Comparison of ENCODE assay signal across 10 cellular contexts in the genomic region with DNA sequence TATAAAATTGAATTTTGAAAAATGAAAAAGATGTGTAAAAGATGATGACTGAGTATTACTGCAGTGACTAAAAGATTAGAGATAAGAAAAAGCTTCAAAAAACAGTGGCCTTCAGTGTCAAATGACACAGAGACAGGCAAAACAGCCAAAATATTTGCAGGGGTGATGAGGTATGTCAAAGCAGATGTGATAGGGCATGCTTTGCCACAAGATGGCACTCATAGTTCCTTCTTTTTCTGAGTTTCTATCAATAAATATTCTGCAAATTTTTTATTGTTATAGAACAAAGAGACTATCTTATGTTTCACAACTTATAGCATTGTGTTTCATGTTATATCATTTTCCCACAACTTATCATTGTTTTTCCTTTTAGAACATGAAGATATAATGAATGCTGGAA.
DNase-seq lines count a peak whose midpoint lies in the region; ATAC-seq, FAIRE-seq and TF ChIP-seq lines count a peak whose summit lies in the region.
"Had no signal": no experiment of that assay in that cellular context is flagged by ENCODE, and none has a peak within 500 bp of the region (broad histone marks: within the 10 kb centered on the region; RNA-seq: fewer than 3 reads in every experiment).

No MANE protein-coding gene starts in this region.

- no peak overlapping the region for H2AFZ ChIP-seq in PC-9

- H4K20me1 ChIP-seq in PC-9 (ENCODE audit: insufficient read depth): no peaks in the 10 kb centered on the region

- H3K9me3 ChIP-seq in AG04450 (ENCODE audit: control insufficient read depth, insufficient read depth, low read length) (no peaks in the 10 kb centered on the region), PC-9 (ENCODE audit: insufficient read depth, low read depth) (no peaks in the 10 kb centered on the region)
- H3K9me3 ChIP-seq: upper lobe of left lung had no signal

- POLR2A ChIA-PET in AG04450 (lab: Yijun Ruan, JAX): no interaction called here
- POLR2A ChIA-PET in PC-9 (lab: Charles Lee; ENCODE audit: unreplicated experiment): no interaction called here

- ATAC-seq in activated CD4-positive, CD25-positive, alpha-beta regulatory T cell treated with anti-CD3 and anti-CD28 coated beads, Interleukin-2, amount 50 U/mL, for 24 hours: no peak

- CTCF ChIA-PET in AG04450 (lab: Charles Lee) (interaction anchor here (0.6 to 1.5 kb wide), 7 partner anchors 250 to 488 kb away, joined by 3 to 7 read pairs (median 3); no protein-coding TSS in a partner anchor), PC-9 (lab: Charles Lee) (no interaction called here)

- FAIRE-seq in GM12891 (lab: Jason Lieb, UNC): peak; percentile 9
- FAIRE-seq: G401.6 had no signal

- H3K9me2 ChIP-seq in PC-9 (ENCODE audit: insufficient read depth): no peaks in the 10 kb centered on the region

- no peak overlapping the region for H3K4me2 ChIP-seq in PC-9

- BruUV-seq in PC-9 (replicated peaks; lab: Mats Ljungman, UMichigan): no TSS peak

- DNase-seq in AG04450 (ENCODE audit: low read depth, low spot score): no peak
- peak; percentile 2 for DNase-seq in GM12891 (ENCODE audit: insufficient read length, low spot score)
- no peak for DNase-seq in PC-9
- DNase-seq in fibroblast of mammary gland (ENCODE audit: low read depth): peak; percentile 36
- no peak for DNase-seq in activated CD4-positive, alpha-beta T cell treated with anti-CD3 and anti-CD28 coated beads, Interleukin-2, amount 50 U/mL, for 4 hours
- DNase-seq in amniotic stem cell (lab: John Stamatoyannopoulos, UW): no peak
- no peak for DNase-seq in posterior cingulate gyrus
- DNase-seq: upper lobe of left lung had no signal

- H3K4me3 ChIP-seq in AG04450 (ENCODE audit: low read depth, low read length): no peak overlapping the region
- no peak overlapping the region for H3K4me3 ChIP-seq in PC-9
- H3K4me3 ChIP-seq in fibroblast of mammary gland (ENCODE audit: control insufficient read depth, low read depth, low read length): no peak overlapping the region
- H3K4me3 ChIP-seq: upper lobe of left lung had no signal

- H3K4me1 ChIP-seq in PC-9 (replicated peaks; ENCODE audit: insufficient read depth): no peaks in the 10 kb centered on the region
- H3K4me1 ChIP-seq: upper lobe of left lung had no signal

- TF ChIP-seq CTCF in AG04450 (IDR thresholded peaks at IDR 0.05; ENCODE audit: low read depth, low read length) (peak; percentile 53), PC-9 (conservative IDR thresholded peaks at IDR 0.05) (peak; percentile 37; the same call in 1 of the 2 replicates), fibroblast of mammary gland (conservative IDR thresholded peaks at IDR 0.05; ENCODE audit: control insufficient read depth, insufficient read depth, low read depth, low read length) (peak; percentile 53)

- H3K79me2 ChIP-seq in PC-9 (ENCODE audit: low read depth): no peaks in the 10 kb centered on the region

- H3K27ac ChIP-seq in AG04450 (ENCODE audit: low read depth, low read length) (no peak overlapping the region), PC-9 (no peak overlapping the region)
- H3K27ac ChIP-seq: upper lobe of left lung had no signal

- TF ChIP-seq POLR2A in GM12891 (IDR thresholded peaks at IDR 0.05; ENCODE audit: low read depth, low read length): no peak

- H3K27me3 ChIP-seq in AG04450 (ENCODE audit: control insufficient read depth, insufficient read depth, low read length) (no peaks in the 10 kb centered on the region), PC-9 (ENCODE audit: insufficient read depth, low read depth) (no peaks in the 10 kb centered on the region)
- H3K27me3 ChIP-seq: upper lobe of left lung had no signal

- no peaks in the 10 kb centered on the region for H3F3A ChIP-seq in PC-9 (ENCODE audit: insufficient read depth, low read depth)

- no peaks in the 10 kb centered on the region for H3K36me3 ChIP-seq in PC-9 (ENCODE audit: low read depth)
- H3K36me3 ChIP-seq: upper lobe of left lung had no signal

- intact Hi-C loops in PC-9 (cut with micrococcal nuclease; ENCODE audit: unreplicated experiment): loop anchor here (5.0 kb wide), 1 partner anchor 456 kb away; no protein-coding TSS in a partner anchor
- intact Hi-C loops in posterior cingulate gyrus (cut with DNase I): no loop called here

TF ChIP-seq in GM12891, 5 proteins besides CTCF, POLR2A, EP300 and RAD21:
- no peak for TF ChIP-seq POU2F2 (IDR thresholded peaks at IDR 0.05; ENCODE audit: low read depth, low read length)
- no peak for TF ChIP-seq TAF1 (IDR thresholded peaks at IDR 0.05; ENCODE audit: low read depth, low read length)
- TF ChIP-seq SPI1 (IDR thresholded peaks at IDR 0.05; ENCODE audit: low read depth, low read length): no peak
- TF ChIP-seq POLR2AphosphoS5 (IDR thresholded peaks at IDR 0.05; ENCODE audit: low read depth, low read length): no peak
- no peak for TF ChIP-seq PAX5 (IDR thresholded peaks at IDR 0.05; ENCODE audit: insufficient read depth, low read length, severe bottlenecking)

Comparison
In these comparisons a context has a peak if more than half of its experiments do, and no peak if none do; other contexts are left out.
1. DNase-seq: peak in GM12891 (single experiment) and fibroblast of mammary gland (single experiment); none in AG04450 (single experiment), PC-9 (0 of 2), activated CD4-positive, alpha-beta T cell treated with anti-CD3 and anti-CD28 coated beads, Interleukin-2, amount 50 U/mL, for 4 hours (0 of 2), amniotic stem cell (single experiment) and posterior cingulate gyrus (0 of 10).
2. Peak in every context shown above with its lines, with median percentiles within 50 percentile points of each other: CTCF ChIP-seq.